Comparison of ENCODE assay signal across 18 cellular contexts in genomic region chr22:46454910-46455269, GRCh38.
A peak's percentile ranks its signal among the peaks of the same experiment; 100 is the strongest.
DNase-seq lines count a peak whose midpoint lies in the region; ATAC-seq lines count a peak whose summit lies in the region.
"Had no signal": no experiment of that assay in that cellular context is flagged by ENCODE, and none has a peak within 500 bp of the region (broad histone marks: within the 10 kb centered on the region; RNA-seq: fewer than 3 reads in every experiment).

No MANE protein-coding gene starts in this region.

- DNase-seq in Caki2 (ENCODE audit: low read depth) (peak; percentile 77), M059J (ENCODE audit: low read depth) (peak; percentile 79), astrocyte of the hippocampus (ENCODE audit: low read depth, low spot score) (peak; percentile 34), kidney tubule cell (ENCODE audit: low spot score) (peak; percentile 92), AG08396 (ENCODE audit: low spot score) (no peak), GDM1 (lab: John Stamatoyannopoulos, UW) (no peak), T-helper 17 cell (no peak)
- no peak for DNase-seq in stimulated activated CD4-positive, alpha-beta T cell treated with anti-CD3 and anti-CD28 coated beads, Interleukin-4, amount 100 ng/mL, for 24 hours
- DNase-seq: activated B cell treated with CpG ODN at 0.5 μM for 24 hours, COR-L47, foreskin fibroblast, lower lobe of right lung, MM.1S, natural killer cell, NCI-H187 treated with DMSO at 0.1 percent for 48 hours, NCI-H524 had no signal

- peaks cover 47% of the 10 kb centered on the region for H3K27me3 Mint-ChIP-seq in T-helper 17 cell

- no peak for ATAC-seq in T-helper 17 cell
- ATAC-seq: activated T-helper 17 cell treated with anti-CD3 and anti-CD28 coated beads, Interleukin-2, amount 50 U/mL, for 72 hours; lower lobe of right lung; natural killer cell had no signal

- H3K9me3 ChIP-seq in T-helper 17 cell (ENCODE audit: control insufficient read depth, low read length, poor library complexity, severe bottlenecking): no peaks in the 10 kb centered on the region
- H3K9me3 ChIP-seq: lower lobe of right lung had no signal

- in situ Hi-C loops in Caki2 (cut with HindIII; ENCODE audit: low pct_unique_long_range_greater_than_20kb, low sequenced_read_pairs): no loop called here

- peaks cover 3% of the 10 kb centered on the region for H3K4me1 Mint-ChIP-seq in T-helper 17 cell
- H3K4me1 Mint-ChIP-seq: activated T-helper 17 cell treated with anti-CD3 and anti-CD28 coated beads, Interleukin-2, amount 50 U/mL, for 72 hours; natural killer cell had no signal

- H3K36me3 Mint-ChIP-seq in T-helper 17 cell (ENCODE audit: low read depth): no peaks in the 10 kb centered on the region
- H3K36me3 Mint-ChIP-seq: natural killer cell had no signal

- H3K27ac Mint-ChIP-seq in T-helper 17 cell: no peak overlapping the region
- H3K27ac Mint-ChIP-seq: activated B cell treated with CpG ODN at 0.5 μM for 24 hours; activated T-helper 17 cell treated with anti-CD3 and anti-CD28 coated beads, Interleukin-2, amount 50 U/mL, for 72 hours; natural killer cell had no signal

- H3K4me3 Mint-ChIP-seq in T-helper 17 cell: no peak overlapping the region
- H3K4me3 Mint-ChIP-seq: activated B cell treated with CpG ODN at 0.5 μM for 24 hours; activated T-helper 17 cell treated with anti-CD3 and anti-CD28 coated beads, Interleukin-2, amount 50 U/mL, for 72 hours; central memory CD8-positive, alpha-beta T cell; natural killer cell had no signal

Comparison
In these comparisons a context has a peak if more than half of its experiments do, and no peak if none do; other contexts are left out.
1. DNase-seq: peak in Caki2 (single experiment), M059J (single experiment), astrocyte of the hippocampus (single experiment) and kidney tubule cell (single experiment); none in stimulated activated CD4-positive, alpha-beta T cell treated with anti-CD3 and anti-CD28 coated beads, Interleukin-4, amount 100 ng/mL, for 24 hours (single experiment), AG08396 (single experiment), GDM1 (single experiment) and T-helper 17 cell (0 of 3).